8 cellular contexts compared by ENCODE assay signal in the genomic region with DNA sequence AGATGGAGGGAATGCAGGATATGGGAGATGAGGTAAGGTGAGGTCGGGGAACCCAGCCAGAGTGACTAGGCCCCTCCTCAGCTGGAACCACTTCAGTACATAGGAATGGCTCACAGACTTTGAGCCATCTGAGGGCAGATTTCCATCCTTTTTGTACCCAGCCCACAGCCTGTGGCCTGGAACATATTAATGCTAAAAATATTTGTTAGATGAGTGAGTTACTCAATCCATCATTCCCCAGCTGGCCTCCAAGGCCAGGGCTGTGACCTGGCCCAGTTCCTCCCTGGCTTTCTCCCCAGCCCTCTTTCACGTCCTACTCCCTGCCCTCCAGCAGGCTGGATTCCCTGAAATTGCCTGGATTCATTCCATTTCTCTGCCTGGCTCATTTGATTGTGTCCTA. TPM values are rescaled to one million over a fixed set of nuclear protein-coding genes. Genes with fewer than 3 reads are reported as not detected.
A peak's percentile ranks its signal among the peaks of the same experiment; 100 is the strongest.
DNase-seq lines count a peak whose midpoint lies in the region; ATAC-seq and TF ChIP-seq lines count a peak whose summit lies in the region.

No MANE protein-coding gene starts in this region.

- POLR2A ChIA-PET in activated CD4-positive, alpha-beta T cell treated with anti-CD3 and anti-CD28 coated beads, Interleukin-2, amount 10 ng/mL, durations not matched to agents 7 days and 5 days (lab: Charles Lee), result no interaction called here

- H3K36me3 Mint-ChIP-seq in activated CD4-positive, alpha-beta T cell treated with anti-CD3 and anti-CD28 coated beads, Interleukin-2, amount 10 ng/mL, durations not matched to agents 7 days and 5 days (ENCODE audit: low read depth), result no peaks in the 10 kb centered on the region

- peaks cover 5% of the 10 kb centered on the region for H3K27me3 Mint-ChIP-seq in activated CD4-positive, alpha-beta T cell treated with anti-CD3 and anti-CD28 coated beads, Interleukin-2, amount 10 ng/mL, durations not matched to agents 7 days and 5 days

- no peak overlapping the region for H3K4me3 ChIP-seq in cardiac fibroblast (replicated peaks in 1 of 2; ENCODE audit: low read depth in 2 of 2, low read length in 2 of 2)

- ATAC-seq in activated CD4-positive, CD25-positive, alpha-beta regulatory T cell treated with anti-CD3 and anti-CD28 coated beads, Interleukin-2, amount 50 U/mL, for 24 hours, result no peak

- H3K4me3 Mint-ChIP-seq in activated CD4-positive, alpha-beta T cell treated with anti-CD3 and anti-CD28 coated beads, Interleukin-2, amount 10 ng/mL, durations not matched to agents 7 days and 5 days, result no peak overlapping the region

- H3K27ac Mint-ChIP-seq in activated CD4-positive, alpha-beta T cell treated with anti-CD3 and anti-CD28 coated beads, Interleukin-2, amount 10 ng/mL, durations not matched to agents 7 days and 5 days, result no peak overlapping the region

- CTCF ChIA-PET in activated CD4-positive, alpha-beta T cell treated with anti-CD3 and anti-CD28 coated beads, Interleukin-2, amount 10 ng/mL, durations not matched to agents 7 days and 5 days (lab: Charles Lee), result interaction anchor here (0.5 to 2.2 kb wide), 2 partner anchors 14 to 43 kb away, joined by 4 to 7 read pairs; no protein-coding TSS in a partner anchor

- H3K9me3 Mint-ChIP-seq in activated CD4-positive, alpha-beta T cell treated with anti-CD3 and anti-CD28 coated beads, Interleukin-2, amount 10 ng/mL, durations not matched to agents 7 days and 5 days, result no peaks in the 10 kb centered on the region

- peaks cover 11% of the 10 kb centered on the region for H3K4me1 Mint-ChIP-seq in activated CD4-positive, alpha-beta T cell treated with anti-CD3 and anti-CD28 coated beads, Interleukin-2, amount 10 ng/mL, durations not matched to agents 7 days and 5 days

- DNase-seq in HS-5 (ENCODE audit: low read depth) (peak; percentile 82), cardiac fibroblast (ENCODE audit: low read depth in 2 of 2) (peak; percentile 98), kidney glomerular epithelial cell (lab: John Stamatoyannopoulos, UW) (peak; percentile 50), superior temporal gyrus (ENCODE audit: extremely low spot score) (peak; percentile 54), NCI-H2029 (lab: John Stamatoyannopoulos, UW) (no peak), GOT3 (lab: John Stamatoyannopoulos, UW) (no peak)
- no peak for DNase-seq in activated CD4-positive, alpha-beta T cell treated with anti-CD3 and anti-CD28 coated beads, Interleukin-2, amount 10 ng/mL, durations not matched to agents 7 days and 5 days

- no peak for TF ChIP-seq CTCF in cardiac fibroblast (IDR thresholded peaks at IDR 0.05; ENCODE audit: low read depth, low read length)

RNA-seq across cellular contexts. Expression of gene PRDM11, which starts 57.2 kb away (rescaled TPM):
- total RNA-seq in activated CD4-positive, alpha-beta T cell treated with anti-CD3 and anti-CD28 coated beads, Interleukin-2, amount 10 ng/mL, durations not matched to agents 7 days and 5 days, result 1 to 10 TPM; 1.6 to 1.7 TPM

Comparison
In these comparisons a context has a peak if more than half of its experiments do, and no peak if none do; other contexts are left out.
1. DNase-seq: peak in HS-5 (single experiment), cardiac fibroblast (2 of 2), kidney glomerular epithelial cell (single experiment) and superior temporal gyrus (single experiment); none in NCI-H2029 (single experiment), activated CD4-positive, alpha-beta T cell treated with anti-CD3 and anti-CD28 coated beads, Interleukin-2, amount 10 ng/mL, durations not matched to agents 7 days and 5 days (single experiment) and GOT3 (single experiment).